ENCODE assay signal across 14 cellular contexts in the genomic region with DNA sequence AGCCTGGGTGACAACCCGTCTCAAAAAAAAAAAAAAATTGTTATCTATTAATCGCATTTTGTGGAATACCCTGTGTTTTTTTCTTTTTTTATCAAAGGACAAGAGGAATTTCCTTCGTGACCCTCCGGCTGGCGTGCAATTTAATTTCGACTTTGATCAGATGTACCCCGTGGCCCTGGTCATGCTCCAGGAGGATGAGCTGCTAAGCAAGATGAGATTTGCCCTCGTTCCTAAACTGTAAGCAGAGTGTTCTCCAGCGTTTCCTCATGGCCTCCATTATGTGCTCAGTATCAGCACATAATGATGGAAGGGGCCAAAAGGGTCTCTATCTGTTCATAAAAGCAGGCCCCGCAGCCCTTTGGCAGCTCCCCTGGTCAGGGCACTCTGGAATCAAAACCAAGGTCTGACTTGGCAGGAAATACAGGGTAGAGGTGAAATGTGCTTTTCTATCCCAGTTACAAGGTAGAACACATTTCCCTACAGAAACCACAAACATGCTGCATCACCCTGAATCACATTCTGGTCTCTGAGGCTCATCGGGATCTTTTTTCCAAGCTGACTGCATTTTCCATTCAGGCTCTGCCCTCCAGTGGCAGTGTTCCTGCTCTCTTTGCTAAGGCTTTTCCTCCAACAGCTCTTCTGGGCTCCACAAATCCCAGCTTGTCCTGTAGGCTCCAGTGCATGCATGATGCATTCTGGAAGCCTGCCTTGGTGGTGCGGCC. TPM values are rescaled to one million over a fixed set of nuclear protein-coding genes. Genes with fewer than 3 reads are reported as not detected.
DNase-seq lines count a peak whose midpoint lies in the region; ATAC-seq, FAIRE-seq and TF ChIP-seq lines count a peak whose summit lies in the region.
"Had no signal": no experiment of that assay in that cellular context is flagged by ENCODE, and none has a peak within 500 bp of the region (broad histone marks: within the 10 kb centered on the region; RNA-seq: fewer than 3 reads in every experiment).

No MANE protein-coding gene starts in this region.

- H3K4me1 ChIP-seq in testis: no peaks in the 10 kb centered on the region

- H3K9me3 ChIP-seq in testis: no peaks in the 10 kb centered on the region

- no peaks in the 10 kb centered on the region for H3K27me3 ChIP-seq in testis

- intact Hi-C loops in testis (cut with DNase I; ENCODE audit: low total_unique reads): no loop called here

- FAIRE-seq in urothelium cell line (lab: Jason Lieb, UNC): no peak
- FAIRE-seq: kidney had no signal

- H3K27ac ChIP-seq in testis: no peak overlapping the region

- 67 to 86% methylated on average over 9 to 12 of the region's 12 CpGs for WGBS in testis, 2 donors

- DNase-seq in AG09309 (ENCODE audit: low read depth): peak; percentile 53
- peak; percentile 58 for DNase-seq in HPDE6-E6E7 (ENCODE audit: extremely low spot score)
- DNase-seq in astrocyte of the hippocampus (ENCODE audit: low read depth, low spot score): peak; percentile 92
- DNase-seq in kidney tubule cell (ENCODE audit: low spot score): peak; percentile 89
- DNase-seq in NCI-H446 treated with DMSO at 0.1 percent for 48 hours (lab: John Stamatoyannopoulos, UW): no peak
- no peak for DNase-seq in urothelium cell line (ENCODE audit: low spot score)
- DNase-seq in testis: no peak
- DNase-seq: activated naive CD8-positive, alpha-beta T cell treated with anti-CD3 and anti-CD28 coated beads, Interleukin-2, amount 50 U/mL, for 24 hours; kidney; NCI-H187 treated with DMSO at 0.1 percent for 48 hours; stimulated activated CD4-positive, alpha-beta T cell treated with anti-CD3 and anti-CD28 coated beads, Interleukin-4, amount 100 ng/mL, for 24 hours; substantia nigra; T-helper 9 cell had no signal

- no peaks in the 10 kb centered on the region for H3K36me3 ChIP-seq in testis (ENCODE audit: low read depth, missing control alignments)

- no peak overlapping the region for H3K4me3 ChIP-seq in AG09309 (ENCODE audit: control insufficient read depth, low read depth, low read length)
- H3K4me3 ChIP-seq in testis: no peak overlapping the region

- ATAC-seq in HG03460 (IDR thresholded peaks at IDR 0.05; ENCODE audit: unreplicated experiment): no peak
- ATAC-seq: activated naive CD8-positive, alpha-beta T cell treated with anti-CD3 and anti-CD28 coated beads, Interleukin-2, amount 50 U/mL, for 24 hours had no signal

- TF ChIP-seq CTCF in AG09309 (IDR thresholded peaks at IDR 0.05; ENCODE audit: control insufficient read depth, insufficient read depth, low read depth, low read length, missing control alignments): peak; percentile 68
- no peak for TF ChIP-seq CTCF in testis (IDR thresholded peaks at IDR 0.05)

- TF ChIP-seq POLR2A in testis (IDR thresholded peaks at IDR 0.05): no peak

RNA-seq across cellular contexts. Expression of gene SYAP1, which starts 24.4 kb away (rescaled TPM):
- total RNA-seq in testis: 10 to 100 TPM; 15.6 to 17.1 TPM
- 9.0 TPM for polyA plus RNA-seq in testis (ENCODE audit: insufficient read depth, low read depth, low replicate concordance)

RNA-seq across cellular contexts. Expression of gene CTPS2, which starts 31.3 kb away (rescaled TPM):
- total RNA-seq in testis: 1 to 10 TPM; 9.5 to 9.7 TPM
- 3.2 TPM for polyA plus RNA-seq in testis (ENCODE audit: insufficient read depth, low read depth, low replicate concordance)

RNA-seq across cellular contexts. Expression of gene TXLNG, which starts 42.5 kb away (rescaled TPM):
- 10 to 100 TPM; 13.7 to 14.0 TPM for total RNA-seq in testis
- 9.2 TPM for polyA plus RNA-seq in testis (ENCODE audit: insufficient read depth, low read depth, low replicate concordance)

Comparison
In these comparisons a context has a peak if more than half of its experiments do, and no peak if none do; other contexts are left out.
1. DNase-seq: peak in AG09309 (single experiment), HPDE6-E6E7 (single experiment), astrocyte of the hippocampus (single experiment) and kidney tubule cell (single experiment); none in NCI-H446 treated with DMSO at 0.1 percent for 48 hours (single experiment), urothelium cell line (single experiment) and testis (single experiment).